Comparison of ENCODE assay signal across 1 cellular context in the genomic region with DNA sequence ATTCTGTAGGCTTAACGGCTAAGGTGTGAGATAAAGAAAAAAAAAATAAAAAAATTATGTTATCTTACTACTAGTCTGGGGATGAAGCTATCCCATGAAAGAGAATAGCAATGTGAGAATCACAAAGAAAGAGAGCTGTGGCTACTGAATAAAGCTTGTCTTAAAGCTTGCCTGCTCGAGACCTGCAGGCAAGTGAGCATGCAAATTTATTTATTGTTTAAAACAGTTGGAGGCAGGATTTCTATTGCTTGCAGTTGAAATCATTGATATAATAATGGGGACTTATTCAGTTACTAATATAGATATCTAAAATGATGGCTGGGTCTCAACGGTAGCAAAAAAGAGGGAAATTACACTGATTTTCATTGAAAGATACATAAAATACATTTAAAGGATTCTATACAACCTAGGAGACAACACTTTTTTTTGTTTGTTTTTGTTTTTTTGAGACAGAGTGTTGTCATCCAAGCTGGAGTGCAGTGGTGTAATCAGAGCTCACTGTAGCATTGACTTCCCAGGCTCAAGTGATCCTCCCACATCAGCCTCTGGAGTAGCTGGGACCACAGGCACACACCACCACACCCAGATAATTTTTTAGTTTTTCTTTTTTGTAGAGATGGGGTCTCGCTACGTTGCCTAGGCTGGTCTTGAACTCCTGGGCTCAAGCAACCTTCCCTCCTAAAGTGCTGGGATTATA.
TF ChIP-seq lines count a peak whose summit lies in the region.

No MANE protein-coding gene starts in this region.

TF ChIP-seq in H1, 55 proteins besides CTCF, POLR2A, EP300 and RAD21:
- TF ChIP-seq BCL11A (IDR thresholded peaks at IDR 0.05; ENCODE audit: low read depth in 2 of 2, low read length in 2 of 2) (no peak), SP1 (IDR thresholded peaks at IDR 0.05; ENCODE audit: low read depth, low read length) (0 out of 2 replicates have a peak, but pooled peaks have one; percentile 10), CHD7 (IDR thresholded peaks at IDR 0.05; ENCODE audit: insufficient replicate concordance, low read length) (peak; percentile 78), HDAC6 (IDR thresholded peaks at IDR 0.05; ENCODE audit: low read depth, low read length) (no peak), POU5F1 (IDR thresholded peaks at IDR 0.05; ENCODE audit: low read depth, low read length) (0 out of 2 replicates have a peak, but pooled peaks have one; percentile 34)
